ENCODE assay signal across 8 cellular contexts in the genomic region with DNA sequence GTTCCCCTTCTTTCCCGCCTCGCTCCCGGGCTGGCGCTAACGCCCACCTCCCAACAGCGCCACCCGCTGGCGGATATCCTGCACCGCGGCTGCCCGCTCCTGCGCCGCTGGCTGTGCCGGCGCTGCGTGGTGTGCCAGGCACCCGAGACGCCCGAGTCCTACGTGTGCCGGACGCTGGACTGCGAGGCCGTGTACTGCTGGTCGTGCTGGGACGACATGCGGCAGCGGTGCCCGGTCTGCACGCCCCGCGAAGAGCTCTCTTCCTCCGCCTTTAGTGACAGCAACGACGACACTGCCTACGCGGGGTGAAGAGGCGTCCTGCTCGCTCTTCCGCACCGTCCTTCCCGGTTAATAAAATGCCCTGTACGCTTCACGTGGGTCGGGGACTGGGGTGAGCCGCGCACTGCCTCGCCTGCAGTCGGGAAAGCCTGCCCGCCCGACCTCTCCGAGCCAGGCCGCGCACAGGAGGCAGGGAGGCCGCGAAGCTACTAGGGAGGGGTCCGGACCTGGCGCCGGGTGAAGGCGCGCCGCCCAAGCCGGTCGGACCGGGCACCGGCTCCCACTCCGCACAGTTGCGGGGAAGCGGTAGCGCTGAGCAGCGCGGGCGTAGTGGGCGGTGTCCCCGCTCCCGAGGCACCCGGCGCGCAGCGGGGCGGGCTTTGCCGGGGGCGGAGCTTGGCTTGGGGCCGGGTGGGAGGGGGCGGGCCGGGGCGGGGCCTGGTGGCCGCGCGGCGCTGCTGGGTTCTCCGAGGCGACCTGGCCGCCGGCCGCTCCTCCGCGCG. TPM values are rescaled to one million over a fixed set of nuclear protein-coding genes. Genes with fewer than 3 reads are reported as not detected.
A peak's percentile ranks its signal among the peaks of the same experiment; 100 is the strongest.
DNase-seq lines count a peak whose midpoint lies in the region; ATAC-seq and TF ChIP-seq lines count a peak whose summit lies in the region.

A gene with protein sequence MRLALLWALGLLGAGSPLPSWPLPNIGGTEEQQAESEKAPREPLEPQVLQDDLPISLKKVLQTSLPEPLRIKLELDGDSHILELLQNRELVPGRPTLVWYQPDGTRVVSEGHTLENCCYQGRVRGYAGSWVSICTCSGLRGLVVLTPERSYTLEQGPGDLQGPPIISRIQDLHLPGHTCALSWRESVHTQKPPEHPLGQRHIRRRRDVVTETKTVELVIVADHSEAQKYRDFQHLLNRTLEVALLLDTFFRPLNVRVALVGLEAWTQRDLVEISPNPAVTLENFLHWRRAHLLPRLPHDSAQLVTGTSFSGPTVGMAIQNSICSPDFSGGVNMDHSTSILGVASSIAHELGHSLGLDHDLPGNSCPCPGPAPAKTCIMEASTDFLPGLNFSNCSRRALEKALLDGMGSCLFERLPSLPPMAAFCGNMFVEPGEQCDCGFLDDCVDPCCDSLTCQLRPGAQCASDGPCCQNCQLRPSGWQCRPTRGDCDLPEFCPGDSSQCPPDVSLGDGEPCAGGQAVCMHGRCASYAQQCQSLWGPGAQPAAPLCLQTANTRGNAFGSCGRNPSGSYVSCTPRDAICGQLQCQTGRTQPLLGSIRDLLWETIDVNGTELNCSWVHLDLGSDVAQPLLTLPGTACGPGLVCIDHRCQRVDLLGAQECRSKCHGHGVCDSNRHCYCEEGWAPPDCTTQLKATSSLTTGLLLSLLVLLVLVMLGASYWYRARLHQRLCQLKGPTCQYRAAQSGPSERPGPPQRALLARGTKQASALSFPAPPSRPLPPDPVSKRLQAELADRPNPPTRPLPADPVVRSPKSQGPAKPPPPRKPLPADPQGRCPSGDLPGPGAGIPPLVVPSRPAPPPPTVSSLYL (plus strand): TSS at position 757 of the 782 bp plus-strand sequence. CDS start 71 bp downstream, outside the sequence.

- H3K27ac ChIP-seq in SJSA1: peak within 1 kb of the TSS; percentile 31
- peak within 1 kb of the TSS; percentile 69 to 96 (median 90) for H3K27ac ChIP-seq in gastroesophageal sphincter

- DNase-seq in D341Med (ENCODE audit: low spot score) (peak; percentile 100), KG1 (lab: John Stamatoyannopoulos, UW) (peak; percentile 47), SJSA1 (ENCODE audit: low read depth in 1 of 2, low spot score in 2 of 2) (peak; percentile 84 to 85), nucleus accumbens (lab: John Stamatoyannopoulos, UW) (peak in 54 of 56 donors; percentile 21 to 87 (median 71)), superior temporal gyrus (ENCODE audit: extremely low spot score) (peak; percentile 78)
- peak; percentile 82 for DNase-seq in activated naive CD4-positive, alpha-beta T cell treated with Interleukin-2 at 50 U/mL for 16 hours

- peak within 1 kb of the TSS; percentile 50 for H3K4me3 ChIP-seq in SJSA1
- peak within 1 kb of the TSS; percentile 62 to 65 for H3K4me3 ChIP-seq in gastroesophageal sphincter

- no peaks in the 10 kb centered on the region for H3K27me3 ChIP-seq in SJSA1 (replicated peaks)
- no peaks in the 10 kb centered on the region for H3K27me3 ChIP-seq in gastroesophageal sphincter

- TF ChIP-seq POLR2A in gastroesophageal sphincter (IDR thresholded peaks at IDR 0.05): no peak

- H3K9me3 ChIP-seq in SJSA1 (replicated peaks): no peaks in the 10 kb centered on the region
- H3K9me3 ChIP-seq in gastroesophageal sphincter: no peaks in the 10 kb centered on the region

- WGBS in gastroesophageal sphincter (ENCODE audit: low coverage in 1 of 2), 2 donors: 0% methylated on average over 2 of the region's 99 CpGs; no CpG with 5 or more reads in 1 of the 2 donors

- TF ChIP-seq CTCF in gastroesophageal sphincter (IDR thresholded peaks at IDR 0.05): peak in 3 of 4 experiments; percentile 87 to 94 (median 91)

- H3K4me1 ChIP-seq in SJSA1 (replicated peaks): peaks cover 34% of the 10 kb centered on the region
- peaks cover 0 to 48% (median 17%) of the 10 kb centered on the region in 3 donors for H3K4me1 ChIP-seq in gastroesophageal sphincter

- TF ChIP-seq EP300 in gastroesophageal sphincter (IDR thresholded peaks at IDR 0.05): no peak

- H3K36me3 ChIP-seq in SJSA1: no peaks in the 10 kb centered on the region
- peaks cover 0 to 24% of the 10 kb centered on the region in 2 donors for H3K36me3 ChIP-seq in gastroesophageal sphincter

- ATAC-seq in GM21447 (IDR thresholded peaks at IDR 0.05; ENCODE audit: unreplicated experiment) (peak; percentile 49), gastroesophageal sphincter (peak; percentile 88)

RNA-seq across cellular contexts. Expression of the gene that starts here (rescaled TPM):
- total RNA-seq in SJSA1 (2014; rRNA removed; shearing (Covaris generic)): 27.0 and 32.0 TPM in 2 replicates
- 100 to 1,000 TPM in 2 of 4 donors, 10 to 100 TPM in 2; 65.4 to 115 (median 100.0) TPM for total RNA-seq in gastroesophageal sphincter

Comparison
In these comparisons a context has a peak if more than half of its experiments do, and no peak if none do; other contexts are left out.
1. Peak in every context shown above with its lines: DNase-seq, ATAC-seq, H3K4me3 ChIP-seq and H3K27ac ChIP-seq.
2. DNase-seq: peak in every context shown above with its lines; median percentile 100 in D341Med; 84 in SJSA1; 82 in activated naive CD4-positive, alpha-beta T cell treated with Interleukin-2 at 50 U/mL for 16 hours; 78 in superior temporal gyrus; 71 in nucleus accumbens; 47 in KG1.